ENCODE assay signal across 9 cellular contexts in the genomic region with DNA sequence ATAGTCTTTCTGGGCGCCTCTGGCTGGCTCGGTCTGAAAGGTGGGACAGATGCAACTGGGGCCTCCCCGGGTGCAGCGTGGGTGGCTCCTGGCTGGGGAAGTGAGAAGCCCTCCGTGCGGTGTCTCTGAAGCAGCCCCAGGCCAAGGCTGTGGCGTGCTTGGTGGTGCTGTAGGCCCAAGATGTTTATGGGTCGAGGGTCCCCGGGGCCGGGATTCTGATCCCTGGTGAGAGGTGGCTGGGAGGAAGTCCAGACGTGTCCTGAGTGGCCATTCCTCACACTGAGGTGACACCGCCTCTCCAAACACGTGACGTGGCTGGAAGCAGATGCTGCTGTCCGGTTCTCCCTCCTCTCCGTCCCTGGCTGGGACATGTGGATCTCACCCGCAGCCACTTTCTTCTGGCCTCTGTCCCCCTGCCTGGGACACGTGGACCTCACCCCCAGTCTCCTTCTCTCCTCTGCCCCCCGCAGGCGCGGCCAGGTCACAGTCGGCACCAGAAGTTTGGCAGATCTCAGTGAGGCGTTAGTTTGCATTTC. TPM values are rescaled to one million over a fixed set of nuclear protein-coding genes. Genes with fewer than 3 reads are reported as not detected.
DNase-seq lines count a peak whose midpoint lies in the region; ATAC-seq and TF ChIP-seq lines count a peak whose summit lies in the region.
"Had no signal": no experiment of that assay in that cellular context is flagged by ENCODE, and none has a peak within 500 bp of the region (broad histone marks: within the 10 kb centered on the region; RNA-seq: fewer than 3 reads in every experiment).

No MANE protein-coding gene starts in this region.

- WGBS in lung, 2 donors = 7 to 14% methylated on average over 23 of the region's 23 CpGs

- intact Hi-C loops in breast epithelium (cut with DNase I; ENCODE audit: low total_unique reads) = no loop called here

- H3K27me3 ChIP-seq in breast epithelium = no peaks in the 10 kb centered on the region
- no peaks in the 10 kb centered on the region for H3K27me3 ChIP-seq in lung (ENCODE audit: control insufficient read depth, insufficient read depth)

- TF ChIP-seq CTCF in breast epithelium (IDR thresholded peaks at IDR 0.05) (peak in 1 of 3 donors; percentile 12), lung (IDR thresholded peaks at IDR 0.05; ENCODE audit: control extremely low read depth, extremely low read depth) (no peak)

- ATAC-seq in GM18861 (IDR thresholded peaks at IDR 0.05; ENCODE audit: unreplicated experiment) = peak; percentile 47
- peak; percentile 47 for ATAC-seq in HG03060 (IDR thresholded peaks at IDR 0.05; ENCODE audit: low read depth, unreplicated experiment)
- peak; percentile 0 for ATAC-seq in lung (ENCODE audit: insufficient read depth, low FRiP score)

- peak overlapping the region; percentile 96 for H3K27ac ChIP-seq in SK-N-MC
- H3K27ac ChIP-seq in breast epithelium = peak overlapping the region; percentile 76 to 87
- peak overlapping the region in 1 of 2 donors; percentile 12 for H3K27ac ChIP-seq in lung (ENCODE audit: low read depth in 1 of 2, low read length in 1 of 2)
- H3K27ac ChIP-seq: SJSA1 had no signal

- H3K4me1 ChIP-seq in breast epithelium (peaks cover 0 to 3% of the 10 kb centered on the region in 2 donors), lung (ENCODE audit: control insufficient read depth in 2 of 2, insufficient read depth in 2 of 2, low read length in 2 of 2) (peaks cover 0 to 6% of the 10 kb centered on the region in 2 donors)

- H3K9me3 ChIP-seq in SK-N-MC (ENCODE audit: low read depth, low read length) (no peaks in the 10 kb centered on the region), breast epithelium (no peaks in the 10 kb centered on the region), lung (ENCODE audit: control insufficient read depth in 2 of 2, insufficient read depth in 1 of 2, low read length in 1 of 2) (peaks cover 0 to 1% of the 10 kb centered on the region in 2 donors)
- H3K9me3 ChIP-seq: SJSA1 had no signal

- H3K36me3 ChIP-seq in SK-N-MC (ENCODE audit: insufficient read depth, low read length) (peaks cover 16% of the 10 kb centered on the region), breast epithelium (no peaks in the 10 kb centered on the region), lung (ENCODE audit: control insufficient read depth in 2 of 2, insufficient read depth in 2 of 2, low read length in 2 of 2) (no peaks in the 10 kb centered on the region)
- H3K36me3 ChIP-seq: SJSA1 had no signal

- peak overlapping the region; percentile 73 for H3K9ac ChIP-seq in SK-N-MC (ENCODE audit: insufficient read length)

- TF ChIP-seq POLR2A in breast epithelium (IDR thresholded peaks at IDR 0.05) = no peak

- H3K4me3 ChIP-seq in SK-N-MC = peak overlapping the region; percentile 88
- peak overlapping the region; percentile 21 to 88 (median 56) for H3K4me3 ChIP-seq in breast epithelium
- H3K4me3 ChIP-seq in lung = no peak overlapping the region

- DNase-seq in AG20443 (ENCODE audit: low spot score) (peak; percentile 63), SK-N-MC (ENCODE audit: low read depth, low spot score) (no peak), breast epithelium (ENCODE audit: low spot score in 2 of 2) (peak in 1 of 2 donors; percentile 75), lung (ENCODE audit: low spot score) (peak; percentile 53), cerebellar nuclear complex (lab: John Stamatoyannopoulos, UW) (no peak)
- peak; percentile 59 to 73 for DNase-seq in stimulated activated CD8-positive, alpha-beta memory T cell treated with anti-CD3 and anti-CD28 coated beads, Interleukin-7, amount 100 ng/mL, for 48 hours (ENCODE audit: extremely low read depth in 1 of 2, low read depth in 1 of 2)

RNA-seq across cellular contexts. Expression of gene RTP5, which starts 12.6 kb away (rescaled TPM):
- under 1 TPM in 1 of 3 donors, not detected in 2; 0.15 TPM for total RNA-seq in breast epithelium
- under 1 TPM in 1 of 2 donors, not detected in 1; 0.09 TPM for total RNA-seq in lung
- under 1 TPM; 0.08 to 0.13 TPM for polyA plus RNA-seq in lung
- total RNA-seq: SJSA1 had no signal

RNA-seq across cellular contexts. Expression of gene PDCD1, which starts 23.5 kb away (rescaled TPM):
- total RNA-seq in breast epithelium (under 1 TPM; 0.16 to 0.88 (median 0.33) TPM), lung (under 1 TPM; 0.83 to 0.97 TPM)
- under 1 TPM; 0.59 to 0.80 TPM for polyA plus RNA-seq in lung
- total RNA-seq: SJSA1 had no signal

Comparison
In these comparisons a context has a peak if more than half of its experiments do, and no peak if none do; other contexts are left out.
1. DNase-seq: peak in AG20443 (single experiment), lung (single experiment) and stimulated activated CD8-positive, alpha-beta memory T cell treated with anti-CD3 and anti-CD28 coated beads, Interleukin-7, amount 100 ng/mL, for 48 hours (2 of 2); none in SK-N-MC (single experiment) and cerebellar nuclear complex (0 of 2).
2. Peak in every context shown above with its lines, with median percentiles within 50 percentile points of each other: ATAC-seq.